ENCODE assay signal across 8 cellular contexts in the genomic region with DNA sequence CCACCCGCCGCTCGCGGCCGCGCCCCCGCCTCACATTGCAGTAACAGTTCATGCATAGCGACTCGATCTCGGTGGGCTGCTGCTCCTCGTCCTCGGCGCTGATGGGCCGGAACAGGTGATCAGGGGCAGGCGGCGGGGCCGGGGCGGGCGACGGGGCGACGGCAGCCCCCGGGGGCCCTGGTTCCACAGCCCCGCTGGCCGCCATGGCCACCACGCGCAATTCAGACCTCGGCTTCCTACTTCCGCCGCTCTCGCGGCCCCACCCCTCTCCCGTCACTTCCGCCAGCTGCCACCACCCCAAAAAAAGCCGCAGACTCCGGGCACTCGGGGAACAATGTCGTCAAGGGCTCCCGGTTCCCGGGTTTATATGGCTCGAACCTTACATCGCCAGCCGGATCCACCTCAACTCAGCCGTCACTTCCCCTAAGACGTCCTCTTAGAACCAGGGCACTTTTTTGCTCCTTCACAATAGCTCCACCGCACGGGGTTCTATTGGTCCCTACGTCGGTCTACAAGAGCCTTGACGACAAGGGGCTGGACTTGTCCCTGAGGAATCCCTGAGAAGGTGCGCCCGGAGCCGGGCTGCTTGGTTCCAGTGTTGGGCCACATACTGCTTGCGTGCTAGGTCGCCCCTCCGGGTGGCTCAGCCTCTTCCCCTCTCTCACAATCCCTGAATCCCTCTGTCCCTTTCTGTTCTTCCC. TPM values are rescaled to one million over a fixed set of nuclear protein-coding genes. Genes with fewer than 3 reads are reported as not detected.
DNase-seq lines count a peak whose midpoint lies in the region; ATAC-seq and TF ChIP-seq lines count a peak whose summit lies in the region.

TSS of gene ZPR1 (minus strand) at position 238 of the 701 bp plus-strand sequence. CDS start at position 205, 33 bp downstream.

- peaks cover 42% of the 10 kb centered on the region for H3K4me1 Mint-ChIP-seq in Caco-2 (ENCODE audit: low read depth, unreplicated experiment)
- peaks cover 59% of the 10 kb centered on the region for H3K4me1 Mint-ChIP-seq in activated T-cell treated with anti-CD3 and anti-CD28 coated beads, Interleukin-2, amount 50 U/mL, for 24 hours (ENCODE audit: low read depth)

- H3K79me2 ChIP-seq in PC-9 (ENCODE audit: low read depth) = peaks cover 21% of the 10 kb centered on the region

- H3K4me3 ChIP-seq in Caco-2 (ENCODE audit: low read depth, low read length) = peak within 1 kb of the TSS; percentile 80
- H3K4me3 ChIP-seq in HUES48 (ENCODE audit: low read depth, low read length) = peak within 1 kb of the TSS; percentile 90
- peak within 1 kb of the TSS; percentile 76 for H3K4me3 ChIP-seq in PC-9
- peak within 1 kb of the TSS; percentile 88 to 97 for H3K4me3 ChIP-seq in esophagus (ENCODE audit: low read depth in 1 of 2, low read length in 2 of 2)
- peak within 1 kb of the TSS; percentile 88 for H3K4me3 ChIP-seq in mucosa of stomach (ENCODE audit: low read length)

- intact Hi-C loops in Caco-2 (cut with micrococcal nuclease; ENCODE audit: unreplicated experiment) (loop anchor here (1.0 to 5.0 kb wide), 3 partner anchors 15 to 309 kb away; partner anchors contain the start of genes APOC3 and SIK3), PC-9 (cut with micrococcal nuclease; ENCODE audit: unreplicated experiment) (loop anchor here (5.0 kb wide), 2 partner anchors 49 to 444 kb away; partner anchors contain the start of genes APOA1, PCSK7 and RNF214)

- no peaks in the 10 kb centered on the region for H4K20me1 ChIP-seq in PC-9 (ENCODE audit: insufficient read depth)

- peak within 1 kb of the TSS; percentile 91 for H3K4me2 ChIP-seq in PC-9

- H3K9ac ChIP-seq in HUES48 (ENCODE audit: low read depth, low read length) (peak within 1 kb of the TSS; percentile 42), mucosa of stomach (ENCODE audit: low read length) (peak within 1 kb of the TSS; percentile 92)

- H3K9me3 Mint-ChIP-seq in Caco-2 (ENCODE audit: unreplicated experiment) = no peaks in the 10 kb centered on the region
- H3K9me3 Mint-ChIP-seq in activated T-cell treated with anti-CD3 and anti-CD28 coated beads, Interleukin-2, amount 50 U/mL, for 24 hours = no peaks in the 10 kb centered on the region

- H3K27me3 ChIP-seq in Caco-2 (replicated peaks; ENCODE audit: control insufficient read depth, insufficient read depth, low read length) (no peaks in the 10 kb centered on the region), HUES48 (ENCODE audit: control insufficient read depth, insufficient read depth, low read length) (peaks cover 16% of the 10 kb centered on the region), PC-9 (ENCODE audit: insufficient read depth, low read depth) (no peaks in the 10 kb centered on the region), esophagus (ENCODE audit: control insufficient read depth in 1 of 2, insufficient read depth in 2 of 2, low read length in 2 of 2) (no peaks in the 10 kb centered on the region), mucosa of stomach (ENCODE audit: control insufficient read depth, insufficient read depth, low read length) (no peaks in the 10 kb centered on the region)

- peak within 1 kb of the TSS; percentile 80 for H3K4me3 Mint-ChIP-seq in Caco-2 (ENCODE audit: unreplicated experiment)
- peak within 1 kb of the TSS; percentile 95 for H3K4me3 Mint-ChIP-seq in activated T-cell treated with anti-CD3 and anti-CD28 coated beads, Interleukin-2, amount 50 U/mL, for 24 hours

- TF ChIP-seq CTCF in Caco-2 (IDR thresholded peaks at IDR 0.05; ENCODE audit: insufficient read depth in 1 of 2, low read depth in 1 of 2, low read length in 1 of 2, severe bottlenecking in 1 of 2, unreplicated experiment in 1 of 2) (no peak), PC-9 (conservative IDR thresholded peaks at IDR 0.05) (no peak)

- H3K27ac Mint-ChIP-seq in Caco-2 (ENCODE audit: unreplicated experiment) = peak within 1 kb of the TSS; percentile 94
- H3K27ac Mint-ChIP-seq in activated T-cell treated with anti-CD3 and anti-CD28 coated beads, Interleukin-2, amount 50 U/mL, for 24 hours = peak within 1 kb of the TSS; percentile 94

- peak; percentile 80 for ATAC-seq in GM21367 (IDR thresholded peaks at IDR 0.05; ENCODE audit: unreplicated experiment)

- peak; percentile 84 to 90 for DNase-seq in Caco-2
- DNase-seq in PC-9 = peak; percentile 68 to 69
- DNase-seq in activated T-cell treated with anti-CD3 and anti-CD28 coated beads, Interleukin-2, amount 50 U/mL, for 24 hours = peak; percentile 92
- peak; percentile 91 for DNase-seq in stimulated activated CD8-positive, alpha-beta memory T cell treated with anti-CD3 and anti-CD28 coated beads, Interleukin-4, amount 100 ng/mL, for 48 hours

- H3K27ac ChIP-seq in HUES48 (ENCODE audit: low read depth, low read length) (peak within 1 kb of the TSS; percentile 44), PC-9 (no peak within 1 kb of the TSS; the same call in 1 of the 2 replicates), esophagus (ENCODE audit: low read depth in 2 of 2, low read length in 1 of 2) (peak within 1 kb of the TSS; percentile 75 to 94)

- no peaks in the 10 kb centered on the region for H3K27me3 Mint-ChIP-seq in Caco-2 (ENCODE audit: insufficient read depth, unreplicated experiment)
- no peaks in the 10 kb centered on the region for H3K27me3 Mint-ChIP-seq in activated T-cell treated with anti-CD3 and anti-CD28 coated beads, Interleukin-2, amount 50 U/mL, for 24 hours

- no TSS peak for BruUV-seq in Caco-2 (replicated peaks; lab: Mats Ljungman, UMichigan)
- BruUV-seq in PC-9 (replicated peaks; lab: Mats Ljungman, UMichigan) = TSS peak; percentile 98

- no peaks in the 10 kb centered on the region for H3K9me2 ChIP-seq in PC-9 (ENCODE audit: insufficient read depth)

- H3K36me3 ChIP-seq in Caco-2 (ENCODE audit: control insufficient read depth, insufficient read depth, low read length) (peaks cover 15% of the 10 kb centered on the region), HUES48 (ENCODE audit: control insufficient read depth, insufficient read depth, low read length) (peaks cover 40% of the 10 kb centered on the region), PC-9 (ENCODE audit: low read depth) (peaks cover 33% of the 10 kb centered on the region), esophagus (ENCODE audit: control insufficient read depth in 2 of 2, insufficient read depth in 2 of 2, low read length in 1 of 2) (peaks cover 26 to 29% of the 10 kb centered on the region in 2 donors), mucosa of stomach (ENCODE audit: control insufficient read depth, insufficient read depth, low read length) (peaks cover 6% of the 10 kb centered on the region)

- 0 to 1% methylated on average over 56 of the region's 56 CpGs for WGBS in esophagus, 2 donors

- CTCF ChIA-PET in Caco-2 (lab: Charles Lee) = interaction anchor here (0.9 to 3.7 kb wide), 8 partner anchors 20 to 318 kb away, joined by 3 to 32 read pairs (median 4); partner anchors contain the start of genes APOA1 and APOC3
- CTCF ChIA-PET in PC-9 (lab: Charles Lee) = interaction anchor here (1.0 to 1.2 kb wide), 2 partner anchors 48 to 318 kb away, joined by 4 to 11 read pairs; no protein-coding TSS in a partner anchor

- peaks cover 4% of the 10 kb centered on the region for H3F3A ChIP-seq in PC-9 (ENCODE audit: insufficient read depth, low read depth)

- H3K4me1 ChIP-seq in Caco-2 (peaks cover 46% of the 10 kb centered on the region), HUES48 (ENCODE audit: control insufficient read depth, insufficient read depth, low read length) (peaks cover 2% of the 10 kb centered on the region; the same call in 1 of the 2 replicates), PC-9 (replicated peaks; ENCODE audit: insufficient read depth) (peaks cover 17% of the 10 kb centered on the region), esophagus (ENCODE audit: control insufficient read depth in 2 of 2, insufficient read depth in 2 of 2, low read length in 1 of 2) (peaks cover 6 to 12% of the 10 kb centered on the region in 2 donors), mucosa of stomach (ENCODE audit: control insufficient read depth, insufficient read depth, low read length) (peaks cover 38% of the 10 kb centered on the region)

- H3K9me3 ChIP-seq in Caco-2 (no peaks in the 10 kb centered on the region), HUES48 (ENCODE audit: control insufficient read depth, insufficient read depth, low read length) (no peaks in the 10 kb centered on the region), PC-9 (ENCODE audit: insufficient read depth, low read depth) (no peaks in the 10 kb centered on the region), esophagus (ENCODE audit: control insufficient read depth in 2 of 2, insufficient read depth in 1 of 2, low read depth in 1 of 2, low read length in 1 of 2) (no peaks in the 10 kb centered on the region), mucosa of stomach (ENCODE audit: control insufficient read depth, low read length) (no peaks in the 10 kb centered on the region)

- peak within 1 kb of the TSS; percentile 95 for H2AFZ ChIP-seq in PC-9

- H3K36me3 Mint-ChIP-seq in Caco-2 (ENCODE audit: insufficient read depth, unreplicated experiment) = peaks cover 51% of the 10 kb centered on the region
- H3K36me3 Mint-ChIP-seq in activated T-cell treated with anti-CD3 and anti-CD28 coated beads, Interleukin-2, amount 50 U/mL, for 24 hours (ENCODE audit: low read depth) = peaks cover 48% of the 10 kb centered on the region

- POLR2A ChIA-PET in Caco-2 (lab: Charles Lee) (interaction anchor here (0.6 to 3.1 kb wide), 11 partner anchors 11 to 356 kb away, joined by 3 to 24 read pairs (median 4); partner anchors contain the start of genes APOA1, APOC3 and PAFAH1B2), PC-9 (lab: Charles Lee; ENCODE audit: unreplicated experiment) (no interaction called here)

RNA-seq across cellular contexts. Expression of gene ZPR1, which starts in this region (rescaled TPM):
- total RNA-seq in Caco-2 (2022) (168 and 194 TPM in 2 replicates), PC-9 (2021) (29.6 and 33.0 TPM in 2 replicates)
- polyA plus RNA-seq in esophagus = 10 to 100 TPM in 1 of 2 donors, 1 to 10 TPM in 1; 9.9 to 24.4 TPM
